ENCODE assay signal across 8 cellular contexts in genomic region chr13:94656766-94657165, GRCh38. TPM values are rescaled to one million over a fixed set of nuclear protein-coding genes. Genes with fewer than 3 reads are reported as not detected.
A peak's percentile ranks its signal among the peaks of the same experiment; 100 is the strongest.
DNase-seq lines count a peak whose midpoint lies in the region; ATAC-seq, FAIRE-seq and TF ChIP-seq lines count a peak whose summit lies in the region.

No MANE protein-coding gene starts in this region.

- H3K36me3 ChIP-seq in BJ (ENCODE audit: control insufficient read depth, insufficient read depth, low read length) (no peaks in the 10 kb centered on the region), endothelial cell of umbilical vein (ENCODE audit: control insufficient read depth in 2 of 2, extremely low read depth in 1 of 2, insufficient read depth in 2 of 2, low read length in 2 of 2) (no peaks in the 10 kb centered on the region), pancreas (no peaks in the 10 kb centered on the region)

- no peak overlapping the region for H3K27ac Mint-ChIP-seq in Calu3 (ENCODE audit: unreplicated experiment)

- no peaks in the 10 kb centered on the region for H4K20me1 ChIP-seq in endothelial cell of umbilical vein (replicated peaks; ENCODE audit: control insufficient read depth, extremely low read depth, insufficient read depth, low read length)

- DNase-seq in BJ (ENCODE audit: low read depth): peak; percentile 94
- peak; percentile 33 for DNase-seq in endothelial cell of umbilical vein (ENCODE audit: low read depth, low spot score)
- DNase-seq in NCI-H2029 treated with DMSO at 0.1 percent for 48 hours (lab: John Stamatoyannopoulos, UW): no peak
- no peak for DNase-seq in cardiac septum (ENCODE audit: low spot score)
- no peak for DNase-seq in pancreas
- DNase-seq in Calu3: no peak

- CTCF ChIA-PET in BJ (lab: Yijun Ruan, JAX) (interaction anchor here (0.8 to 1.3 kb wide), 3 partner anchors 18 to 499 kb away, joined by 3 to 4 read pairs (median 3); no protein-coding TSS in a partner anchor), endothelial cell of umbilical vein (lab: Charles Lee) (interaction anchor here (0.6 to 1.3 kb wide), 7 partner anchors 9 to 500 kb away, joined by 3 read pairs; no protein-coding TSS in a partner anchor), Calu3 (lab: Charles Lee) (no interaction called here)

- H3K4me1 Mint-ChIP-seq in Calu3 (ENCODE audit: low read depth, unreplicated experiment): no peaks in the 10 kb centered on the region

- POLR2A ChIA-PET in BJ (lab: Charles Lee): interaction anchor here (0.6 kb wide), 2 partner anchors 51 to 134 kb away, joined by 6 to 7 read pairs; no protein-coding TSS in a partner anchor
- POLR2A ChIA-PET in endothelial cell of umbilical vein (lab: Charles Lee): no interaction called here

- H3K4me3 Mint-ChIP-seq in Calu3 (ENCODE audit: low read depth, unreplicated experiment): no peak overlapping the region

- H3K4me3 ChIP-seq in BJ (ENCODE audit: low read depth, low read length) (no peak overlapping the region), endothelial cell of umbilical vein (replicated peaks in 1 of 3; ENCODE audit: insufficient read depth in 1 of 3, low read depth in 1 of 3, low read length in 3 of 3) (no peak overlapping the region), pancreas (no peak overlapping the region)

- no peaks in the 10 kb centered on the region for H3K9me3 Mint-ChIP-seq in Calu3 (ENCODE audit: low read depth, unreplicated experiment)

- H3K9ac ChIP-seq in endothelial cell of umbilical vein (replicated peaks; ENCODE audit: extremely low read depth, insufficient read depth, low read length): no peak overlapping the region

- H3K36me3 Mint-ChIP-seq in Calu3 (ENCODE audit: insufficient read depth, unreplicated experiment): no peaks in the 10 kb centered on the region

- H2AFZ ChIP-seq in endothelial cell of umbilical vein (ENCODE audit: low read depth, low read length): no peak overlapping the region

- no peak overlapping the region for H3K4me2 ChIP-seq in endothelial cell of umbilical vein (ENCODE audit: insufficient read depth, low read length)

- TF ChIP-seq CTCF in BJ (IDR thresholded peaks at IDR 0.05; ENCODE audit: insufficient read depth, low read depth, low read length) (peak; percentile 27; the same call in 1 of the 2 replicates), endothelial cell of umbilical vein (IDR thresholded peaks at IDR 0.05; ENCODE audit: extremely low read depth in 1 of 2, insufficient read depth in 1 of 2, low read depth in 1 of 2, low read length in 2 of 2) (no peak), pancreas (IDR thresholded peaks at IDR 0.05) (no peak), Calu3 (IDR thresholded peaks at IDR 0.05; ENCODE audit: unreplicated experiment) (no peak)

- H3K4me1 ChIP-seq in endothelial cell of umbilical vein (ENCODE audit: control insufficient read depth, extremely low read depth, insufficient read depth, low read length) (peaks cover 25% of the 10 kb centered on the region), pancreas (peaks cover 0 to 2% (median 0%) of the 10 kb centered on the region in 3 donors)

- no peaks in the 10 kb centered on the region for H3K9me3 ChIP-seq in endothelial cell of umbilical vein (replicated peaks; ENCODE audit: control insufficient read depth, insufficient read depth, low read length)
- H3K9me3 ChIP-seq in pancreas: no peaks in the 10 kb centered on the region

- H3K27me3 Mint-ChIP-seq in Calu3 (ENCODE audit: unreplicated experiment): no peaks in the 10 kb centered on the region

- H3K27me3 ChIP-seq in BJ (ENCODE audit: control insufficient read depth, insufficient read depth, low read length) (peaks cover 10% of the 10 kb centered on the region), endothelial cell of umbilical vein (ENCODE audit: control insufficient read depth in 2 of 2, insufficient read depth in 2 of 2, low read length in 2 of 2) (no peaks in the 10 kb centered on the region), pancreas (no peaks in the 10 kb centered on the region)

- BruUV-seq in endothelial cell of umbilical vein (replicated peaks; lab: Mats Ljungman, UMichigan) (no TSS peak), Calu3 (replicated peaks; lab: Mats Ljungman, UMichigan) (no TSS peak)

- H3K9me1 ChIP-seq in endothelial cell of umbilical vein (replicated peaks; ENCODE audit: control insufficient read depth, extremely low read depth, insufficient read depth, low read length): no peaks in the 10 kb centered on the region

- TF ChIP-seq POLR2A in endothelial cell of umbilical vein (IDR thresholded peaks at IDR 0.05; ENCODE audit: low read depth, low read length): no peak

- WGBS in pancreas, 2 donors: 90 to 100% methylated on average over 1 of the region's 1 CpG

- FAIRE-seq in endothelial cell of umbilical vein (lab: Jason Lieb, UNC): no peak
- no peak for FAIRE-seq in pancreas (lab: Jason Lieb, UNC)

- intact Hi-C loops in endothelial cell of umbilical vein (cut with micrococcal nuclease): no loop called here
- intact Hi-C loops in cardiac septum (cut with DNase I): no loop called here
- intact Hi-C loops in pancreas (cut with DNase I): no loop called here
- intact Hi-C loops in Calu3 (cut with micrococcal nuclease; ENCODE audit: unreplicated experiment): no loop called here

- no peaks in the 10 kb centered on the region for H3K79me2 ChIP-seq in endothelial cell of umbilical vein (ENCODE audit: control insufficient read depth, insufficient read depth, low read length)

- dilution Hi-C loops in endothelial cell of umbilical vein (cut with MboI; ENCODE audit: extremely low pct_ligation_motif_present, low sequenced_read_pairs): no loop called here

- H3K27ac ChIP-seq in endothelial cell of umbilical vein (ENCODE audit: insufficient read depth, low read depth, low read length): no peak overlapping the region
- H3K27ac ChIP-seq in pancreas: no peak overlapping the region

- ATAC-seq in GM19467 (IDR thresholded peaks at IDR 0.05; ENCODE audit: unreplicated experiment) (peak; percentile 67), HG03521 (IDR thresholded peaks at IDR 0.05; ENCODE audit: unreplicated experiment) (peak; percentile 84), pancreas (no peak)

TF ChIP-seq in endothelial cell of umbilical vein, 7 proteins besides CTCF, POLR2A, EP300 and RAD21:
- no peak for TF ChIP-seq EZH2 (IDR thresholded peaks at IDR 0.05; ENCODE audit: borderline replicate concordance, low read depth, low read length, severe bottlenecking)
- no peak for TF ChIP-seq MYC (IDR thresholded peaks at IDR 0.05; ENCODE audit: low read depth, low read length)
- TF ChIP-seq GATA2 (IDR thresholded peaks at IDR 0.05; ENCODE audit: insufficient read depth, insufficient read length, low read depth, low read length): no peak
- no peak for TF ChIP-seq POLR2AphosphoS5 (IDR thresholded peaks at IDR 0.05; ENCODE audit: insufficient read depth, low read depth, low read length)
- TF ChIP-seq FOS (IDR thresholded peaks at IDR 0.05; ENCODE audit: borderline replicate concordance, insufficient read depth, low read length): peak; percentile 81
- TF ChIP-seq JUN (IDR thresholded peaks at IDR 0.05; ENCODE audit: borderline replicate concordance, insufficient read depth, insufficient read length, low read depth): peak; percentile 51

RNA-seq across cellular contexts. Expression of gene GPR180, which starts 55.1 kb away (rescaled TPM):
- polyA plus RNA-seq in BJ (2011; rRNA removed) (2.4 and 4.7 TPM in 2 replicates), endothelial cell of umbilical vein (2.5 and 3.1 TPM in 2 replicates), pancreas (1 to 10 TPM; 1.0 to 2.5 TPM)
- polyA minus RNA-seq in BJ (2011; rRNA and poly(A)+ RNA removed): 3.7 and 3.9 TPM in 2 replicates
- total RNA-seq in endothelial cell of umbilical vein (8.3 and 8.9 TPM in 2 replicates), cardiac septum (1.8 TPM), pancreas (1 to 10 TPM; 1.9 to 3.2 (median 2.3) TPM), Calu3 (2022) (3.1 and 3.4 TPM in 2 replicates)
- 2.5 and 2.9 TPM in 2 replicates for polyA plus RNA-seq in endothelial cell of umbilical vein (2011; cell fraction: cytosol; rRNA removed)
- polyA plus RNA-seq in endothelial cell of umbilical vein (2011; cell fraction: nucleus; rRNA removed): 5.1 and 5.9 TPM in 2 replicates
- 5.4 and 6.5 TPM in 2 replicates for polyA plus RNA-seq in endothelial cell of umbilical vein (2012)
- 8.2 and 9.5 TPM in 2 replicates for polyA minus RNA-seq in endothelial cell of umbilical vein
- polyA minus RNA-seq in endothelial cell of umbilical vein (2011; cell fraction: cytosol; rRNA and poly(A)+ RNA removed): 3.8 TPM
- 6.6 and 9.9 TPM in 2 replicates for polyA minus RNA-seq in endothelial cell of umbilical vein (2011; cell fraction: nucleus; rRNA and poly(A)+ RNA removed)

RNA-seq across cellular contexts. Expression of gene SOX21, which starts 55.6 kb away (rescaled TPM):
- polyA plus RNA-seq in BJ (2011; rRNA removed) (not detected in 2 replicates), endothelial cell of umbilical vein (not detected in 2 replicates), pancreas (not detected)
- polyA minus RNA-seq in BJ (2011; rRNA and poly(A)+ RNA removed): not detected in 2 replicates
- total RNA-seq in endothelial cell of umbilical vein (not detected in 2 replicates), cardiac septum (not detected), pancreas (under 1 TPM in 1 of 6 donors, not detected in 5; 0.16 TPM), Calu3 (2022) (not detected in 2 replicates)
- polyA plus RNA-seq in endothelial cell of umbilical vein (2011; cell fraction: cytosol; rRNA removed): not detected in 2 replicates
- not detected in 2 replicates for polyA plus RNA-seq in endothelial cell of umbilical vein (2011; cell fraction: nucleus; rRNA removed)
- polyA plus RNA-seq in endothelial cell of umbilical vein (2012): 0.05 TPM in 1 of 2 replicates, not detected in the other
- not detected in 2 replicates for polyA minus RNA-seq in endothelial cell of umbilical vein
- polyA minus RNA-seq in endothelial cell of umbilical vein (2011; cell fraction: cytosol; rRNA and poly(A)+ RNA removed): not detected
- not detected in 2 replicates for polyA minus RNA-seq in endothelial cell of umbilical vein (2011; cell fraction: nucleus; rRNA and poly(A)+ RNA removed)

Comparison
In these comparisons a context has a peak if more than half of its experiments do, and no peak if none do; other contexts are left out.
1. DNase-seq: peak in BJ (single experiment) and endothelial cell of umbilical vein (single experiment); none in NCI-H2029 treated with DMSO at 0.1 percent for 48 hours (single experiment), cardiac septum (single experiment), pancreas (0 of 6) and Calu3 (single experiment).
2. ATAC-seq: peak in GM19467 (single experiment) and HG03521 (single experiment); none in pancreas (0 of 4).